ENCODE assay signal across 14 cellular contexts in the genomic region with DNA sequence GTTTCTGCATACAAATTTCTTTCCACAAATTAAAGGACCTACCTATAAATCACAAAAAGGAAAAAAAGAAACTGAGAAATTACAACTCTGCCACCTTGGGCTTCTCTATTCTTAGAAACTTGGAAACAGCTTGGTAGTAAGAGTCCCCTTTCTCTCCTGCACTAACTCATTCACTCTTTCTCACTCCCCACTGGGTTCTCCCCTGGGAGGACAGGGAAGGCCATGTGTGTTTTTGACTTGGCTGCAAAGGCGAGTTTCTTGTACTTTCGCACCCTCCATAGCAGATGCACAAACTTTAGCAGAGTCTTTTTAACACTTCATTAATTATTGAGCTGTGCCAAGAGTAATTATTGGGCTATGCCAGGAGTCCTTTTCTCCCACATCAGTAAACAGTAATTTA.
"Had no signal": no experiment of that assay in that cellular context is flagged by ENCODE, and none has a peak within 500 bp of the region (broad histone marks: within the 10 kb centered on the region; RNA-seq: fewer than 3 reads in every experiment).

No MANE protein-coding gene starts in this region.

- DNase-seq: activated CD4-positive, alpha-beta T cell treated with anti-CD3 and anti-CD28 coated beads, Interleukin-2, amount 50 U/mL, for 4 hours; activated CD4-positive, CD25-positive, alpha-beta regulatory T cell treated with anti-CD3 and anti-CD28 coated beads, Interleukin-2, amount 50 U/mL, for 72 hours; activated CD8-positive, alpha-beta memory T cell treated with anti-CD3 and anti-CD28 coated beads, Interleukin-2, amount 10 ng/mL, durations not matched to agents 7 days and 5 days; activated effector memory CD4-positive, alpha-beta T cell treated with anti-CD3 and anti-CD28 coated beads, Interleukin-2, amount 50 U/mL, for 16 hours; activated T-cell treated with anti-CD3 and anti-CD28 coated beads, Interleukin-2, amount 50 U/mL, for 4 hours; amniotic stem cell; body of pancreas; cerebellar nuclear complex; erythroblast; naive thymus-derived CD4-positive, alpha-beta T cell; stimulated activated CD4-positive, alpha-beta T cell treated with anti-CD3 and anti-CD28 coated beads, Interleukin-2, amount 100 ng/mL, for 48 hours; stimulated activated naive CD4-positive, alpha-beta T cell treated with Interleukin-2 at 50 U/mL for 16 hours; upper lobe of left lung had no signal

- ATAC-seq: activated CD8-positive, alpha-beta memory T cell treated with anti-CD3 and anti-CD28 coated beads, Interleukin-2, amount 10 ng/mL, durations not matched to agents 7 days and 5 days; activated naive CD4-positive, alpha-beta T cell treated with anti-CD3 and anti-CD28 coated beads, Interleukin-2, amount 50 U/mL, for 72 hours; activated T-cell treated with anti-CD3 and anti-CD28 coated beads, Interleukin-2, amount 50 U/mL, for 4 hours; body of pancreas; naive thymus-derived CD4-positive, alpha-beta T cell had no signal
